In genomic region chr22:41975299-41976069, GRCh38 we compare ENCODE assay signal across 10 cellular contexts. TPM values are rescaled to one million over a fixed set of nuclear protein-coding genes. Genes with fewer than 3 reads are reported as not detected.
DNase-seq lines count a peak whose midpoint lies in the region; ATAC-seq and TF ChIP-seq lines count a peak whose summit lies in the region.
"Had no signal": no experiment of that assay in that cellular context is flagged by ENCODE, and none has a peak within 500 bp of the region (broad histone marks: within the 10 kb centered on the region; RNA-seq: fewer than 3 reads in every experiment).

No MANE protein-coding gene starts in this region.

- peak overlapping the region; percentile 42 for H3K27ac Mint-ChIP-seq in activated T-cell treated with anti-CD3 and anti-CD28 coated beads, Interleukin-2, amount 50 U/mL, for 24 hours
- no peak overlapping the region for H3K27ac Mint-ChIP-seq in WTC11

- WGBS in transverse colon (ENCODE audit: low coverage in 1 of 2), 2 donors, result 51 to 55% methylated on average over 4 to 12 of the region's 12 CpGs

- CTCF ChIA-PET in WTC11 (lab: Charles Lee), result interaction anchor here (0.8 to 1.6 kb wide), 4 partner anchors 8 to 137 kb away, joined by 3 to 6 read pairs (median 4); no protein-coding TSS in a partner anchor

- H3K9ac ChIP-seq in iPS-18a (ENCODE audit: low read length), result no peak overlapping the region

- no peak for ATAC-seq in WTC11
- no peak for ATAC-seq in GM18505 (IDR thresholded peaks at IDR 0.05; ENCODE audit: unreplicated experiment)

- H3K4me3 ChIP-seq in iPS-18a (ENCODE audit: low read length) (peak overlapping the region; percentile 45), transverse colon (no peak overlapping the region)

- H3K27me3 ChIP-seq in iPS-18a (ENCODE audit: control insufficient read depth, insufficient read depth, low read length), result peaks cover 39% of the 10 kb centered on the region
- peaks cover 67% of the 10 kb centered on the region for H3K27me3 ChIP-seq in transverse colon

- POLR2A ChIA-PET in WTC11 (lab: Charles Lee), result no interaction called here

- peaks cover 13% of the 10 kb centered on the region for H3K4me1 Mint-ChIP-seq in activated T-cell treated with anti-CD3 and anti-CD28 coated beads, Interleukin-2, amount 50 U/mL, for 24 hours (ENCODE audit: low read depth)
- H3K4me1 Mint-ChIP-seq in WTC11, result peaks cover 18% of the 10 kb centered on the region

- no peak for TF ChIP-seq POLR2A in transverse colon (IDR thresholded peaks at IDR 0.05)
- TF ChIP-seq POLR2A in GM18505 (IDR thresholded peaks at IDR 0.05; ENCODE audit: borderline replicate concordance, extremely low read depth, insufficient read depth, insufficient read length), result no peak

- H3K36me3 ChIP-seq in iPS-18a (ENCODE audit: control insufficient read depth, low read depth, low read length), result no peaks in the 10 kb centered on the region
- H3K36me3 ChIP-seq in transverse colon, result no peaks in the 10 kb centered on the region

- no peak overlapping the region for H3K27ac ChIP-seq in iPS-18a (ENCODE audit: low read length)
- H3K27ac ChIP-seq in transverse colon, result no peak overlapping the region

- H3K9me3 ChIP-seq in iPS-18a (ENCODE audit: control insufficient read depth, low read depth, low read length) (no peaks in the 10 kb centered on the region), transverse colon (no peaks in the 10 kb centered on the region)

- H3K9me3 Mint-ChIP-seq in activated T-cell treated with anti-CD3 and anti-CD28 coated beads, Interleukin-2, amount 50 U/mL, for 24 hours, result no peaks in the 10 kb centered on the region
- H3K9me3 Mint-ChIP-seq in WTC11, result no peaks in the 10 kb centered on the region

- no peak for DNase-seq in activated T-cell treated with anti-CD3 and anti-CD28 coated beads, Interleukin-2, amount 50 U/mL, for 24 hours
- no peak for DNase-seq in activated T-cell treated with anti-CD3 and anti-CD28 coated beads, Interleukin-2, amount 50 U/mL, for 48 hours
- DNase-seq in WTC11 (ENCODE audit: low spot score) (no peak), superior temporal gyrus (ENCODE audit: extremely low spot score) (peak; percentile 31), transverse colon (no peak)
- no peak for DNase-seq in stimulated activated naive CD4-positive, alpha-beta T cell (lab: John Stamatoyannopoulos, UW)
- DNase-seq: hippocampal formation, SW 1271 had no signal

- intact Hi-C loops in transverse colon (cut with DNase I; ENCODE audit: low total_unique reads), result no loop called here

- H3K36me3 Mint-ChIP-seq in activated T-cell treated with anti-CD3 and anti-CD28 coated beads, Interleukin-2, amount 50 U/mL, for 24 hours (ENCODE audit: low read depth), result no peaks in the 10 kb centered on the region
- no peaks in the 10 kb centered on the region for H3K36me3 Mint-ChIP-seq in WTC11

- peak overlapping the region; percentile 68 for H3K4me3 Mint-ChIP-seq in activated T-cell treated with anti-CD3 and anti-CD28 coated beads, Interleukin-2, amount 50 U/mL, for 24 hours
- H3K4me3 Mint-ChIP-seq in WTC11, result peak overlapping the region; percentile 54

- no peak for TF ChIP-seq EP300 in transverse colon (IDR thresholded peaks at IDR 0.05; ENCODE audit: low read depth)

- peaks cover 62% of the 10 kb centered on the region for H3K27me3 Mint-ChIP-seq in activated T-cell treated with anti-CD3 and anti-CD28 coated beads, Interleukin-2, amount 50 U/mL, for 24 hours
- peaks cover 60% of the 10 kb centered on the region for H3K27me3 Mint-ChIP-seq in WTC11 (ENCODE audit: low read depth)

- H3K4me1 ChIP-seq in iPS-18a (ENCODE audit: control insufficient read depth, low read depth, low read length) (peaks cover 7% of the 10 kb centered on the region), transverse colon (peaks cover 4 to 11% (median 11%) of the 10 kb centered on the region in 4 donors)

- TF ChIP-seq CTCF in WTC11 (IDR thresholded peaks at IDR 0.05), result no peak
- no peak for TF ChIP-seq CTCF in transverse colon (IDR thresholded peaks at IDR 0.05)

- in situ Hi-C loops in transverse colon (cut with MboI; ENCODE audit: low pct_ligation_motif_present in 1 of 4, low pct_unique_long_range_greater_than_20kb in 1 of 4, low sequenced_read_pairs in 3 of 4), result no loop called here

TF ChIP-seq in WTC11, 78 proteins besides CTCF, POLR2A, EP300 and RAD21:
- TF ChIP-seq E2F5 (CRISPR knock-in tag; IDR thresholded peaks at IDR 0.05) (no peak), EMX1 (CRISPR knock-in tag; IDR thresholded peaks at IDR 0.05) (no peak), JUN (CRISPR knock-in tag; IDR thresholded peaks at IDR 0.05) (no peak), ZNF671 (CRISPR knock-in tag; IDR thresholded peaks at IDR 0.05) (no peak), ZNF425 (CRISPR knock-in tag; conservative IDR thresholded peaks at IDR 0.05) (no peak), MYBL2 (CRISPR knock-in tag; IDR thresholded peaks at IDR 0.05) (no peak), E2F4 (CRISPR knock-in tag; IDR thresholded peaks at IDR 0.05; ENCODE audit: borderline replicate concordance, low read depth) (no peak), MLX (CRISPR knock-in tag; IDR thresholded peaks at IDR 0.05) (no peak), ERG (CRISPR knock-in tag; IDR thresholded peaks at IDR 0.05) (no peak)

RNA-seq across cellular contexts. Expression of gene SEPTIN3, which starts 6.2 kb away (rescaled TPM):
- total RNA-seq in WTC11 (2021) (19.5 to 25.3 TPM (median 24.0 TPM) in 3 replicates), transverse colon (under 1 TPM in 2 of 4 donors, not detected in 2; 0.48 to 0.68 TPM)

RNA-seq across cellular contexts. Expression of gene WBP2NL, which starts 23.1 kb away (rescaled TPM):
- total RNA-seq in WTC11 (2021) (not detected in 3 replicates), transverse colon (10 to 100 TPM in 1 of 4 donors, 1 to 10 TPM in 1, under 1 TPM in 1, not detected in 1; 0.96 to 12.0 (median 3.5) TPM)

RNA-seq across cellular contexts. Expression of gene CENPM, which starts 28.5 kb away (rescaled TPM):
- total RNA-seq in WTC11 (2021) (40.3 to 43.7 TPM (median 41.7 TPM) in 3 replicates), transverse colon (10 to 100 TPM in 2 of 4 donors, 1 to 10 TPM in 1, not detected in 1; 6.0 to 22.9 (median 11.0) TPM)

RNA-seq across cellular contexts. Expression of gene TNFRSF13C, which starts 48.9 kb away (rescaled TPM):
- total RNA-seq in WTC11 (2021) (2.8 to 3.6 TPM (median 2.8 TPM) in 3 replicates), transverse colon (10 to 100 TPM in 1 of 4 donors, 1 to 10 TPM in 1, under 1 TPM in 2; 0.20 to 15.3 (median 4.3) TPM)

Comparison
In these comparisons a context has a peak if more than half of its experiments do, and no peak if none do; other contexts are left out.
1. RNA of gene SEPTIN3, which starts 6.2 kb away (total RNA-seq): 19.5 to 25.3 TPM in WTC11; 0.48 to 0.68 TPM in transverse colon; every median in the first group is over 10 times any median in the second.